8 cellular contexts compared by ENCODE assay signal in the genomic region with DNA sequence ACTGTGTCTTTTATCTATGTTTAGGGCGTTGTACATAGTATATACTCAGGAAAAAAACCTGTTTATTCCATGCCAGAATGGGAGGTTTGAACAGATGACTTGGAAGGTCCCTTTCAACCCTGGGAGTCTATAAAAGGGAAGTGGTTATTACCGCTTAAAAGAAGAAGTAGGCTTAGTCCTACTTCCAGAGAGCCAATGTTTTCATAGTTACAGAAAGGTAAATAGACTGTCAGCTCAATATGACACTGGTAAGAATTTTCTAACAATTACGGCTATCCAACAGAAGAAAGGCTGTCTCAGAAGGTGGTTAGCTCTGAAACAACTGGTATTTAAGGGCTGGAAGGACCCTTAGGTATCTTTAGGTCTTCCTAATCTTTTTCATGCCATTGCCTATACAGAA. TPM values are rescaled to one million over a fixed set of nuclear protein-coding genes. Genes with fewer than 3 reads are reported as not detected.
DNase-seq lines count a peak whose midpoint lies in the region; ATAC-seq and TF ChIP-seq lines count a peak whose summit lies in the region.

No MANE protein-coding gene starts in this region.

- 38% methylated on average over 3 of the region's 3 CpGs for WGBS in esophagus muscularis mucosa
- 47 to 61% (median 50%) methylated on average over 3 of the region's 3 CpGs for WGBS in psoas muscle, 3 donors

- H3K27me3 ChIP-seq in RWPE2 (ENCODE audit: insufficient read depth, poor library complexity, severe bottlenecking) (no peaks in the 10 kb centered on the region), esophagus muscularis mucosa (no peaks in the 10 kb centered on the region), psoas muscle (ENCODE audit: insufficient read depth in 3 of 3, low read length in 2 of 3) (no peaks in the 10 kb centered on the region)

- H3K27ac Mint-ChIP-seq in activated T-cell treated with anti-CD3 and anti-CD28 coated beads, Interleukin-2, amount 50 U/mL, for 72 hours = peak overlapping the region; percentile 93

- no peaks in the 10 kb centered on the region for H3K9me3 Mint-ChIP-seq in activated T-cell treated with anti-CD3 and anti-CD28 coated beads, Interleukin-2, amount 50 U/mL, for 72 hours

- peaks cover 7% of the 10 kb centered on the region for H3K4me1 ChIP-seq in RWPE2 (ENCODE audit: insufficient read depth, poor library complexity, severe bottlenecking)
- H3K4me1 ChIP-seq in esophagus muscularis mucosa = peaks cover 10 to 31% (median 24%) of the 10 kb centered on the region in 4 donors
- H3K4me1 ChIP-seq in psoas muscle = peaks cover 15% of the 10 kb centered on the region

- H3K4me1 Mint-ChIP-seq in activated T-cell treated with anti-CD3 and anti-CD28 coated beads, Interleukin-2, amount 50 U/mL, for 72 hours (ENCODE audit: low read depth) = peaks cover 46% of the 10 kb centered on the region

- no peaks in the 10 kb centered on the region for H3K9me3 ChIP-seq in RWPE2 (ENCODE audit: severe bottlenecking)
- H3K9me3 ChIP-seq in esophagus muscularis mucosa = no peaks in the 10 kb centered on the region
- H3K9me3 ChIP-seq in psoas muscle = no peaks in the 10 kb centered on the region

- TF ChIP-seq POLR2A in esophagus muscularis mucosa (IDR thresholded peaks at IDR 0.05; ENCODE audit: low read depth) = no peak

- H3K36me3 ChIP-seq in RWPE2 (ENCODE audit: low read depth) (peaks cover 29% of the 10 kb centered on the region), esophagus muscularis mucosa (peaks cover 10 to 22% (median 13%) of the 10 kb centered on the region in 4 donors), psoas muscle (ENCODE audit: insufficient read depth in 1 of 2, low read depth in 1 of 2) (peaks cover 0 to 28% of the 10 kb centered on the region in 2 donors)

- H3K27me3 Mint-ChIP-seq in activated T-cell treated with anti-CD3 and anti-CD28 coated beads, Interleukin-2, amount 50 U/mL, for 72 hours (ENCODE audit: low read depth) = no peaks in the 10 kb centered on the region

- DNase-seq in activated T-cell treated with anti-CD3 and anti-CD28 coated beads, Interleukin-2, amount 50 U/mL, for 72 hours = no peak
- no peak for DNase-seq in activated T-cell treated with anti-CD3 and anti-CD28 coated beads for 4 hours
- no peak for DNase-seq in RWPE2 (ENCODE audit: low spot score)
- no peak for DNase-seq in esophagus muscularis mucosa (ENCODE audit: extremely low spot score)
- DNase-seq in psoas muscle = no peak
- no peak for DNase-seq in SW 1271 (lab: John Stamatoyannopoulos, UW)
- DNase-seq in stimulated activated CD4-positive, alpha-beta T cell treated with anti-CD3 and anti-CD28 coated beads, Interleukin-4, amount 100 ng/mL, for 1 hour = no peak

- intact Hi-C loops in esophagus muscularis mucosa (cut with DNase I) (loop anchor here (2.0 kb wide), 1 partner anchor 85 kb away; no protein-coding TSS in a partner anchor), psoas muscle (cut with DNase I) (loop anchor here in 1 of 2 donors (2.0 to 10.0 kb wide), 2 partner anchors 49 to 199 kb away; a partner anchor contains a TSS)

- peaks cover 3 to 12% of the 10 kb centered on the region in 2 donors for H3K36me3 Mint-ChIP-seq in activated T-cell treated with anti-CD3 and anti-CD28 coated beads, Interleukin-2, amount 50 U/mL, for 72 hours (ENCODE audit: insufficient read depth in 2 of 2)

- no peak for TF ChIP-seq EP300 in esophagus muscularis mucosa (IDR thresholded peaks at IDR 0.05)

- peak overlapping the region; percentile 73 for H3K4me3 ChIP-seq in RWPE2 (ENCODE audit: severe bottlenecking)
- H3K4me3 ChIP-seq in esophagus muscularis mucosa = peak overlapping the region; percentile 77 to 86 (median 78)
- H3K4me3 ChIP-seq in psoas muscle = peak overlapping the region; percentile 92

- H3K4me3 Mint-ChIP-seq in activated T-cell treated with anti-CD3 and anti-CD28 coated beads, Interleukin-2, amount 50 U/mL, for 72 hours = peak overlapping the region; percentile 97 to 98

- peak; percentile 9 to 14 for ATAC-seq in activated T-cell treated with anti-CD3 and anti-CD28 coated beads, Interleukin-2, amount 50 U/mL, for 72 hours (replicated peaks in 1 of 2)
- peak; percentile 56 for ATAC-seq in HG03045 (IDR thresholded peaks at IDR 0.05; ENCODE audit: unreplicated experiment)
- ATAC-seq in RWPE2 (ENCODE audit: low read depth) = no peak
- ATAC-seq in psoas muscle = no peak

- H3K27ac ChIP-seq in RWPE2 (ENCODE audit: poor library complexity, severe bottlenecking) = peak overlapping the region; percentile 57
- peak overlapping the region; percentile 88 to 92 (median 90) for H3K27ac ChIP-seq in esophagus muscularis mucosa (replicated peaks in 1 of 4)
- H3K27ac ChIP-seq in psoas muscle = peak overlapping the region; percentile 93

- TF ChIP-seq CTCF in RWPE2 (IDR thresholded peaks at IDR 0.05; ENCODE audit: poor library complexity, severe bottlenecking) (no peak), esophagus muscularis mucosa (IDR thresholded peaks at IDR 0.05) (no peak), psoas muscle (IDR thresholded peaks at IDR 0.05) (no peak)

RNA-seq across cellular contexts. Expression of a gene that starts 1.1 kb away (rescaled TPM):
- 10 to 100 TPM; 72.4 to 89.8 TPM for total RNA-seq in activated T-cell treated with anti-CD3 and anti-CD28 coated beads, Interleukin-2, amount 50 U/mL, for 72 hours
- total RNA-seq in esophagus muscularis mucosa = 10 to 100 TPM; 15.4 to 24.3 (median 19.5) TPM
- 10 to 100 TPM; 22.7 to 36.0 (median 30.2) TPM for total RNA-seq in psoas muscle
- polyA plus RNA-seq in psoas muscle = 10 to 100 TPM; 10.0 to 24.4 (median 18.7) TPM

RNA-seq across cellular contexts. Expression of a gene that starts 49.3 kb away (rescaled TPM):
- total RNA-seq in activated T-cell treated with anti-CD3 and anti-CD28 coated beads, Interleukin-2, amount 50 U/mL, for 72 hours = 10 to 100 TPM; 10.5 to 12.1 TPM
- total RNA-seq in esophagus muscularis mucosa (10 to 100 TPM; 11.5 to 17.4 (median 15.3) TPM), psoas muscle (100 to 1,000 TPM in 1 of 4 donors, 10 to 100 TPM in 3; 36.6 to 115 (median 46.6) TPM)
- 100 to 1,000 TPM in 2 of 3 donors, 10 to 100 TPM in 1; 23.8 to 120 (median 104) TPM for polyA plus RNA-seq in psoas muscle

Comparison
In these comparisons a context has a peak if more than half of its experiments do, and no peak if none do; other contexts are left out.
1. ATAC-seq: peak in activated T-cell treated with anti-CD3 and anti-CD28 coated beads, Interleukin-2, amount 50 U/mL, for 72 hours (2 of 2) and HG03045 (single experiment); none in RWPE2 (single experiment) and psoas muscle (0 of 4).
2. Peak in every context shown above with its lines, with median percentiles within 50 percentile points of each other: H3K27ac ChIP-seq and H3K4me3 ChIP-seq.